Comparison of ENCODE assay signal across 21 cellular contexts in genomic region chr5:93665649-93666048, GRCh38.
DNase-seq lines count a peak whose midpoint lies in the region; ATAC-seq, FAIRE-seq and TF ChIP-seq lines count a peak whose summit lies in the region.
"Had no signal": no experiment of that assay in that cellular context is flagged by ENCODE, and none has a peak within 500 bp of the region (broad histone marks: within the 10 kb centered on the region; RNA-seq: fewer than 3 reads in every experiment).

No MANE protein-coding gene starts in this region.

- TF ChIP-seq CTCF in H1 (IDR thresholded peaks at IDR 0.05; ENCODE audit: control extremely low read depth in 1 of 3, insufficient read depth in 1 of 3, low read depth in 1 of 3, low read length in 3 of 3) (no peak), progenitor cell of endocrine pancreas (IDR thresholded peaks at IDR 0.05; ENCODE audit: unreplicated experiment) (no peak)

- no peak overlapping the region for H2BK20ac ChIP-seq in H1 (ENCODE audit: low read length)

- no peak overlapping the region for H2BK12ac ChIP-seq in H1 (ENCODE audit: low read depth, low read length)

- no peak overlapping the region for H3K27ac ChIP-seq in H1 (ENCODE audit: low read depth, low read length)
- H3K27ac ChIP-seq: BLaER1, GM23248 had no signal

- peaks cover 25% of the 10 kb centered on the region for H3K4me1 Mint-ChIP-seq in progenitor cell of endocrine pancreas (ENCODE audit: low read depth)

- TF ChIP-seq EP300 in H1 (IDR thresholded peaks at IDR 0.05; ENCODE audit: borderline replicate concordance in 1 of 2, low read depth in 2 of 2, low read length in 2 of 2), result no peak

- no peak overlapping the region for H2BK15ac ChIP-seq in H1 (ENCODE audit: low read length)

- H3K36me3 Mint-ChIP-seq in progenitor cell of endocrine pancreas (ENCODE audit: insufficient read depth), result peaks cover 3% of the 10 kb centered on the region

- H4K5ac ChIP-seq in H1 (ENCODE audit: insufficient read length, low read depth, low read length), result no peak overlapping the region

- peaks cover 0 to 5% (median 4%) of the 10 kb centered on the region in 4 experiments; a peak in 3 of 7 replicates for H3K4me1 ChIP-seq in H1 (replicated peaks in 1 of 4; ENCODE audit: control insufficient read depth in 3 of 4, insufficient read depth in 4 of 4, low read length in 3 of 4)
- H3K4me1 ChIP-seq: BLaER1 had no signal

- no peaks in the 10 kb centered on the region for H3K9me3 ChIP-seq in H1 (ENCODE audit: insufficient read depth in 2 of 2, low read depth in 1 of 2, low read length in 1 of 2)
- H3K9me3 ChIP-seq: BLaER1 had no signal

- TF ChIP-seq POLR2A in H1 (IDR thresholded peaks at IDR 0.05; ENCODE audit: control extremely low read depth in 1 of 2, low read depth in 2 of 2, low read length in 2 of 2), result no peak

- no peaks in the 10 kb centered on the region for H4K20me1 ChIP-seq in H1 (replicated peaks in 1 of 2; ENCODE audit: control insufficient read depth in 1 of 2, insufficient read depth in 2 of 2, low read length in 2 of 2)
- H4K20me1 ChIP-seq: BLaER1 had no signal

- no peak overlapping the region for H3K14ac ChIP-seq in H1 (ENCODE audit: insufficient read length)

- H3K27me3 ChIP-seq in H1 (replicated peaks in 1 of 4; ENCODE audit: control insufficient read depth in 3 of 4, extremely low read depth in 1 of 4, insufficient read depth in 3 of 4, low read length in 3 of 4), result no peaks in the 10 kb centered on the region
- H3K27me3 ChIP-seq: BLaER1 had no signal

- WGBS in H1 (ENCODE audit: extremely low coverage in 1 of 2, insufficient coverage in 1 of 2, insufficient read length in 1 of 2, insufficient replicate concordance in 2 of 2, low coverage in 1 of 2, low lambda C conversion rate in 2 of 2, missing lambda C conversion rate in 1 of 2), 2 experiments, result 57% methylated on average over 7 of the region's 7 CpGs; no CpG with 5 or more reads in 1 of the 2 experiments

- no peak overlapping the region for H4K91ac ChIP-seq in H1 (replicated peaks; ENCODE audit: insufficient read length, low read length)

- peak; percentile 73 for FAIRE-seq in H1 (lab: Jason Lieb, UNC)
- FAIRE-seq: A204.1, GM12892 had no signal

- peak; percentile 57 for DNase-seq in NCI-H345 (lab: John Stamatoyannopoulos, UW)
- no peak for DNase-seq in NCI-H345 treated with DMSO at 0.1 percent for 48 hours (lab: John Stamatoyannopoulos, UW; ENCODE audit: unreplicated experiment)
- peak; percentile 31 to 70 for DNase-seq in NCI-H2081 (lab: John Stamatoyannopoulos, UW)
- no peak for DNase-seq in H1 (ENCODE audit: low read depth in 1 of 2, low spot score in 2 of 2)
- DNase-seq in progenitor cell of endocrine pancreas (ENCODE audit: low spot score, unreplicated experiment), result no peak
- no peak for DNase-seq in NCI-H1092 treated with DMSO at 0.1 percent for 48 hours (lab: John Stamatoyannopoulos, UW)
- DNase-seq in DMS53 (lab: John Stamatoyannopoulos, UW), result no peak
- DNase-seq: CD8-positive, alpha-beta T cell; GF-D8; GM23248; KG1; NCI-H187; NCI-H2171 treated with DMSO at 0.1 percent for 48 hours; NCI-H510A treated with DMSO at 0.1 percent for 48 hours; NK-92 treated with Interleukin-12 subunit alpha and Interleukin-12 subunit beta, amount 100 ng/mL, for 24 hours; OCI-M1; SIG-M5 had no signal

- CTCF ChIA-PET in H1 (lab: Charles Lee; ENCODE audit: partially characterized antibody), result interaction anchor here (0.7 to 1.2 kb wide), 4 partner anchors 9 to 136 kb away, joined by 3 to 5 read pairs (median 4); no protein-coding TSS in a partner anchor

- H3K79me2 ChIP-seq in H1 (ENCODE audit: control insufficient read depth in 1 of 2, insufficient read depth in 2 of 2, low read length in 2 of 2), result no peaks in the 10 kb centered on the region

- no peak overlapping the region for H3K56ac ChIP-seq in H1 (replicated peaks; ENCODE audit: insufficient read length, low read depth, low read length)

- peak overlapping the region; percentile 2 to 18; a peak in 2 of 4 replicates for H3K4me2 ChIP-seq in H1 (ENCODE audit: insufficient read depth in 1 of 2, low read depth in 2 of 2, low read length in 2 of 2)
- H3K4me2 ChIP-seq: BLaER1 had no signal

- H3K9ac ChIP-seq in H1 (replicated peaks in 1 of 4; ENCODE audit: extremely low read depth in 1 of 4, low read depth in 3 of 4, low read length in 3 of 4), result no peak overlapping the region
- H3K9ac ChIP-seq: BLaER1, GM23248 had no signal

- no peak overlapping the region for H2AFZ ChIP-seq in H1 (ENCODE audit: low read length)
- H2AFZ ChIP-seq: GM23248 had no signal

- no peak overlapping the region for H3K18ac ChIP-seq in H1 (ENCODE audit: extremely low read depth, low read length)

- no peak for TF ChIP-seq RAD21 in H1 (IDR thresholded peaks at IDR 0.05 in 1 of 2, conservative IDR thresholded peaks at IDR 0.05 in 1 of 2; ENCODE audit: low read depth in 2 of 2, low read length in 2 of 2)

- no peak overlapping the region for H3K4ac ChIP-seq in H1 (replicated peaks; ENCODE audit: insufficient read length, low read depth, low read length)

- no peak overlapping the region for H4K8ac ChIP-seq in H1 (ENCODE audit: extremely low read depth, insufficient read depth, low read length)

- H2AK5ac ChIP-seq in H1 (ENCODE audit: low read depth, low read length), result no peak overlapping the region

- H3K4me3 ChIP-seq in H1 (ENCODE audit: extremely low read depth in 1 of 4, insufficient read depth in 2 of 4, low read depth in 3 of 4, low read length in 4 of 4), result no peak overlapping the region
- H3K4me3 ChIP-seq: BLaER1, GM23248 had no signal

- no peak overlapping the region for H3K23ac ChIP-seq in H1 (ENCODE audit: insufficient read length)

- H3K27me3 Mint-ChIP-seq in progenitor cell of endocrine pancreas, result no peaks in the 10 kb centered on the region

- POLR2A ChIA-PET in H1 (lab: Charles Lee; ENCODE audit: partially characterized antibody), result no interaction called here

- H2BK120ac ChIP-seq in H1 (replicated peaks; ENCODE audit: low read depth, low read length), result no peak overlapping the region

- H3K27ac Mint-ChIP-seq in progenitor cell of endocrine pancreas, result peak overlapping the region; percentile 47
- H3K27ac Mint-ChIP-seq: CD8-positive, alpha-beta T cell had no signal

- H2BK5ac ChIP-seq in H1 (ENCODE audit: low read depth, low read length), result no peak overlapping the region

- H3K9me3 Mint-ChIP-seq in progenitor cell of endocrine pancreas (ENCODE audit: low read depth), result peaks cover 4% of the 10 kb centered on the region
- H3K9me3 Mint-ChIP-seq: CD8-positive, alpha-beta T cell had no signal

- no peak overlapping the region for H3K4me3 Mint-ChIP-seq in progenitor cell of endocrine pancreas (ENCODE audit: low read depth)
- H3K4me3 Mint-ChIP-seq: CD8-positive, alpha-beta T cell had no signal

- ATAC-seq in GM21515 (IDR thresholded peaks at IDR 0.05; ENCODE audit: unreplicated experiment), result no peak
- ATAC-seq: CD8-positive, alpha-beta T cell had no signal

- H3K79me1 ChIP-seq in H1 (ENCODE audit: low read depth, low read length), result no peaks in the 10 kb centered on the region

- no peaks in the 10 kb centered on the region for H3K23me2 ChIP-seq in H1 (ENCODE audit: low read depth, low read length)

- no peaks in the 10 kb centered on the region for H3K36me3 ChIP-seq in H1 (ENCODE audit: control insufficient read depth in 2 of 4, insufficient read depth in 4 of 4, low read length in 3 of 4)
- H3K36me3 ChIP-seq: BLaER1 had no signal

TF ChIP-seq in H1, 55 proteins besides CTCF, POLR2A, EP300 and RAD21:
- TF ChIP-seq ASH2L (IDR thresholded peaks at IDR 0.05; ENCODE audit: low read length), result no peak

Comparison
In these comparisons a context has a peak if more than half of its experiments do, and no peak if none do; other contexts are left out.
1. DNase-seq: peak in NCI-H345 (single experiment) and NCI-H2081 (2 of 2); none in NCI-H345 treated with DMSO at 0.1 percent for 48 hours (single experiment), H1 (0 of 2), progenitor cell of endocrine pancreas (single experiment), NCI-H1092 treated with DMSO at 0.1 percent for 48 hours (single experiment) and DMS53 (single experiment).